12 cellular contexts compared by ENCODE assay signal in genomic region chr14:24395609-24396580, GRCh38. TPM values are rescaled to one million over a fixed set of nuclear protein-coding genes. Genes with fewer than 3 reads are reported as not detected.
DNase-seq lines count a peak whose midpoint lies in the region; ATAC-seq and TF ChIP-seq lines count a peak whose summit lies in the region.
"Had no signal": no experiment of that assay in that cellular context is flagged by ENCODE, and none has a peak within 500 bp of the region (broad histone marks: within the 10 kb centered on the region; RNA-seq: fewer than 3 reads in every experiment).

No MANE protein-coding gene starts in this region.

- no peak for TF ChIP-seq POLR2A in GM18505 (IDR thresholded peaks at IDR 0.05; ENCODE audit: borderline replicate concordance, extremely low read depth, insufficient read depth, insufficient read length)

- no peak overlapping the region for H3K27ac ChIP-seq in BLaER1
- H3K27ac ChIP-seq: tibial artery had no signal

- H3K4me3 ChIP-seq in BLaER1: no peak overlapping the region
- H3K4me3 ChIP-seq: tibial artery had no signal

- H3K36me3 ChIP-seq in BLaER1: no peaks in the 10 kb centered on the region
- H3K36me3 ChIP-seq: tibial artery had no signal

- no peak for TF ChIP-seq CTCF in brain (conservative IDR thresholded peaks at IDR 0.05)
- no peak for TF ChIP-seq CTCF in progenitor cell of endocrine pancreas (IDR thresholded peaks at IDR 0.05; ENCODE audit: unreplicated experiment)

- no peaks in the 10 kb centered on the region for H3K27me3 ChIP-seq in BLaER1

- DNase-seq in MV-4-11 (lab: John Stamatoyannopoulos, UW) (peak; percentile 83), naive B cell (no peak), NCI-H187 (lab: John Stamatoyannopoulos, UW) (no peak), progenitor cell of endocrine pancreas (ENCODE audit: low spot score, unreplicated experiment) (no peak)
- DNase-seq: amniotic stem cell, hippocampal formation, NCI-H1694 treated with DMSO at 0.1 percent for 48 hours, tibial artery had no signal

- peak overlapping the region; percentile 54 for H3K4me2 ChIP-seq in BLaER1

- peaks cover 10% of the 10 kb centered on the region; the same call in 1 of the 2 replicates for H4K20me1 ChIP-seq in BLaER1

- no peaks in the 10 kb centered on the region for H3K36me3 Mint-ChIP-seq in brain
- H3K36me3 Mint-ChIP-seq in naive B cell: no peaks in the 10 kb centered on the region
- H3K36me3 Mint-ChIP-seq in progenitor cell of endocrine pancreas (ENCODE audit: insufficient read depth): no peaks in the 10 kb centered on the region

- ATAC-seq in naive B cell (ENCODE audit: low read depth in 2 of 2): peak; percentile 23 to 29
- ATAC-seq in GM18505 (IDR thresholded peaks at IDR 0.05; ENCODE audit: unreplicated experiment): no peak
- ATAC-seq in GM18873 (IDR thresholded peaks at IDR 0.05; ENCODE audit: low FRiP score, unreplicated experiment): no peak

- H3K27me3 Mint-ChIP-seq in brain (peaks cover 6% of the 10 kb centered on the region), naive B cell (peaks cover 15 to 31% (median 26%) of the 10 kb centered on the region in 3 donors), progenitor cell of endocrine pancreas (peaks cover 12% of the 10 kb centered on the region)

- H3K4me3 Mint-ChIP-seq in brain (peak overlapping the region in 1 of 5 experiments; percentile 79), naive B cell (peak overlapping the region in 2 of 8 donors; percentile 17 to 30), progenitor cell of endocrine pancreas (ENCODE audit: low read depth) (no peak overlapping the region)

- no peak overlapping the region for H3K9ac ChIP-seq in BLaER1

- H3K9me3 ChIP-seq in BLaER1: no peaks in the 10 kb centered on the region
- H3K9me3 ChIP-seq: tibial artery had no signal

- H3K4me1 Mint-ChIP-seq in brain (peaks cover 65% of the 10 kb centered on the region), naive B cell (peaks cover 10 to 13% (median 13%) of the 10 kb centered on the region in 3 donors), progenitor cell of endocrine pancreas (ENCODE audit: low read depth) (peaks cover 13% of the 10 kb centered on the region)

- H3K27ac Mint-ChIP-seq in brain: peak overlapping the region in 4 of 5 experiments; percentile 34 to 89 (median 72)
- H3K27ac Mint-ChIP-seq in naive B cell: peak overlapping the region in 1 of 6 donors; percentile 15
- H3K27ac Mint-ChIP-seq in progenitor cell of endocrine pancreas: no peak overlapping the region

- H3K4me1 ChIP-seq in BLaER1: peaks cover 52% of the 10 kb centered on the region

- no peaks in the 10 kb centered on the region for H3K9me3 Mint-ChIP-seq in brain
- H3K9me3 Mint-ChIP-seq in naive B cell: peaks cover 0 to 1% (median 0%) of the 10 kb centered on the region in 7 donors
- H3K9me3 Mint-ChIP-seq in progenitor cell of endocrine pancreas (ENCODE audit: low read depth): no peaks in the 10 kb centered on the region

RNA-seq across cellular contexts. Expression of gene NYNRIN, which starts 2.9 kb away (rescaled TPM):
- polyA plus RNA-seq in brain (ENCODE audit: insufficient read depth, low read depth, low replicate concordance) (6.4 TPM), naive B cell (ENCODE audit: low read depth in 6 of 6) (under 1 TPM in 2 of 6 donors, not detected in 4; 0.05 to 0.14 TPM)
- total RNA-seq in progenitor cell of endocrine pancreas: 38.3 and 40.0 TPM in 2 replicates

RNA-seq across cellular contexts. Expression of gene NFATC4, which starts 27.9 kb away (rescaled TPM):
- polyA plus RNA-seq in brain (ENCODE audit: insufficient read depth, low read depth, low replicate concordance) (11.6 TPM), naive B cell (ENCODE audit: low read depth in 6 of 6) (under 1 TPM in 2 of 6 donors, not detected in 4; 0.19 to 0.43 TPM)
- total RNA-seq in progenitor cell of endocrine pancreas: 56.6 and 57.6 TPM in 2 replicates

RNA-seq across cellular contexts. Expression of gene CBLN3, which starts 33.6 kb away (rescaled TPM):
- polyA plus RNA-seq in brain (ENCODE audit: insufficient read depth, low read depth, low replicate concordance) (3.3 TPM), naive B cell (ENCODE audit: low read depth in 6 of 6) (1 to 10 TPM in 5 of 6 donors, under 1 TPM in 1; 0.70 to 2.6 (median 2.1) TPM)
- 1.5 and 1.9 TPM in 2 replicates for total RNA-seq in progenitor cell of endocrine pancreas

RNA-seq across cellular contexts. Expression of gene KHNYN, which starts 33.9 kb away (rescaled TPM):
- polyA plus RNA-seq in brain (ENCODE audit: insufficient read depth, low read depth, low replicate concordance) (22.3 TPM), naive B cell (ENCODE audit: low read depth in 6 of 6) (10 to 100 TPM; 22.8 to 39.8 (median 24.0) TPM)
- 74.3 and 77.4 TPM in 2 replicates for total RNA-seq in progenitor cell of endocrine pancreas

RNA-seq across cellular contexts. Expression of gene SDR39U1, which starts 46.7 kb away (rescaled TPM):
- polyA plus RNA-seq in brain (ENCODE audit: insufficient read depth, low read depth, low replicate concordance): 125 TPM
- 100 to 1,000 TPM in 2 of 6 donors, 10 to 100 TPM in 4; 79.5 to 106 (median 87.5) TPM for polyA plus RNA-seq in naive B cell (ENCODE audit: low read depth in 6 of 6)
- total RNA-seq in progenitor cell of endocrine pancreas: 68.1 and 68.2 TPM in 2 replicates

Comparison
In these comparisons a context has a peak if more than half of its experiments do, and no peak if none do; other contexts are left out.
1. ATAC-seq: peak in naive B cell (2 of 2); none in GM18505 (single experiment) and GM18873 (single experiment).